16 cellular contexts compared by ENCODE assay signal in the genomic region with DNA sequence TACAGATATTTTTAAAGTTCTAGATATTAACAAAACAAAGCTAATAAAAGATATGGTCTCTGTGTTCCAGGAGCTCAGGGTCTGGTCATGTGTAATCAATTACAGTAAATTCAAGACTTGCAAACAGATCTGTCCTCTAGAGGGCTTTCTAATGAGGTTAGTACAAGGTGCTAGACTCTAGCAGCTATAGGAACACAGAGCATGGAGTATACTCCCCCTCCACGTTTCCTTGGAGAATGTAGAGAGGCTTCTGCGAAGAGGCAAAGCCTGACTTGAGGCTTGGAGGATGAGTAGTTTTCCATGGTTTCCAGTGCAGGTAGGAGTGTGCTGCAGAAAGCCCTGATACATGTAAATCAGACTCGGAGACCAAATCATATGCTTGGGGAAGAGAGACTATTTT. TPM values are rescaled to one million over a fixed set of nuclear protein-coding genes. Genes with fewer than 3 reads are reported as not detected.
DNase-seq lines count a peak whose midpoint lies in the region; TF ChIP-seq lines count a peak whose summit lies in the region.
"Had no signal": no experiment of that assay in that cellular context is flagged by ENCODE, and none has a peak within 500 bp of the region (broad histone marks: within the 10 kb centered on the region; RNA-seq: fewer than 3 reads in every experiment).

No MANE protein-coding gene starts in this region.

- H3K4me3 Mint-ChIP-seq in neural crest cell: no peak overlapping the region
- H3K4me3 Mint-ChIP-seq: central memory CD8-positive, alpha-beta T cell; stimulated activated memory B cell treated with anti-CD40 and anti-IgM and Interleukin-4, amounts not matched to agents 10 μg/mL and 1 μg/mL and 100 μg/mL, for 72 hours had no signal

- 71% methylated on average over 3 of the region's 3 CpGs for WGBS in prostate gland

- H3K4me1 Mint-ChIP-seq in neural crest cell: peaks cover 33% of the 10 kb centered on the region
- H3K4me1 Mint-ChIP-seq: stimulated activated memory B cell treated with anti-CD40 and anti-IgM and Interleukin-4, amounts not matched to agents 10 μg/mL and 1 μg/mL and 100 μg/mL, for 72 hours had no signal

- peaks cover 2% of the 10 kb centered on the region for H3K9me3 Mint-ChIP-seq in neural crest cell
- H3K9me3 Mint-ChIP-seq: activated T-helper 2 cell treated with anti-CD3 and anti-CD28 coated beads, Interferon-gamma antibody, Interleukin-2, Interleukin-4, amounts not matched to agents 10 μg/mL and 5 μg/mL and 100 μg/mL, durations not matched to agents 14 hours and 24 hours and 36 hours; central memory CD8-positive, alpha-beta T cell; stimulated activated memory B cell treated with anti-CD40 and anti-IgM and Interleukin-4, amounts not matched to agents 10 μg/mL and 1 μg/mL and 100 μg/mL, for 72 hours had no signal

- TF ChIP-seq CTCF in cardiac fibroblast (IDR thresholded peaks at IDR 0.05; ENCODE audit: low read depth, low read length) (peak; percentile 6), neural crest cell (conservative IDR thresholded peaks at IDR 0.05) (no peak), prostate gland (IDR thresholded peaks at IDR 0.05) (no peak)

- no peaks in the 10 kb centered on the region for H3K27me3 ChIP-seq in prostate gland (replicated peaks; ENCODE audit: insufficient read depth)
- H3K27me3 ChIP-seq: gastrocnemius medialis had no signal

- no peaks in the 10 kb centered on the region for H3K36me3 ChIP-seq in prostate gland
- H3K36me3 ChIP-seq: gastrocnemius medialis had no signal

- H3K4me3 ChIP-seq in cardiac fibroblast (replicated peaks in 1 of 2; ENCODE audit: low read depth in 2 of 2, low read length in 2 of 2) (no peak overlapping the region), prostate gland (no peak overlapping the region)
- H3K4me3 ChIP-seq: A549, gastrocnemius medialis had no signal

- no peaks in the 10 kb centered on the region for H3K4me1 ChIP-seq in prostate gland (replicated peaks)
- H3K4me1 ChIP-seq: A549 had no signal

- peak overlapping the region; percentile 59 for H3K27ac Mint-ChIP-seq in neural crest cell (ENCODE audit: unreplicated experiment)
- H3K27ac Mint-ChIP-seq: activated T-helper 2 cell treated with anti-CD3 and anti-CD28 coated beads, Interferon-gamma antibody, Interleukin-2, Interleukin-4, amounts not matched to agents 10 μg/mL and 5 μg/mL and 100 μg/mL, durations not matched to agents 14 hours and 24 hours and 36 hours; stimulated activated memory B cell treated with anti-CD40 and anti-IgM and Interleukin-4, amounts not matched to agents 10 μg/mL and 1 μg/mL and 100 μg/mL, for 72 hours had no signal

- intact Hi-C loops in prostate gland (cut with DNase I): no loop called here

- no peaks in the 10 kb centered on the region for H3K27me3 Mint-ChIP-seq in neural crest cell (ENCODE audit: low read depth)

- H3K9me3 ChIP-seq in prostate gland: no peaks in the 10 kb centered on the region
- H3K9me3 ChIP-seq: A549, gastrocnemius medialis had no signal

- H3K36me3 Mint-ChIP-seq in neural crest cell (ENCODE audit: low read depth): no peaks in the 10 kb centered on the region
- H3K36me3 Mint-ChIP-seq: stimulated activated memory B cell treated with anti-CD40 and anti-IgM and Interleukin-4, amounts not matched to agents 10 μg/mL and 1 μg/mL and 100 μg/mL, for 72 hours had no signal

- TF ChIP-seq POLR2A in prostate gland (IDR thresholded peaks at IDR 0.05): no peak

- H3K27ac ChIP-seq in prostate gland: no peak overlapping the region
- H3K27ac ChIP-seq: A549, gastrocnemius medialis had no signal

- DNase-seq in DMS79 treated with DMSO at 0.1 percent for 48 hours (lab: John Stamatoyannopoulos, UW) (peak; percentile 47), DMS79 (lab: John Stamatoyannopoulos, UW) (no peak), NCI-H69 (lab: John Stamatoyannopoulos, UW) (peak; percentile 20), cardiac fibroblast (ENCODE audit: low read depth in 2 of 2) (peak; percentile 22 to 23), neural crest cell (ENCODE audit: low read depth, low spot score) (no peak), LoVo (ENCODE audit: low spot score) (no peak), prostate gland (ENCODE audit: low spot score) (no peak)
- no peak for DNase-seq in activated naive CD4-positive, alpha-beta T cell (lab: John Stamatoyannopoulos, UW)
- DNase-seq: activated CD4-positive, CD25-positive, alpha-beta regulatory T cell; gastrocnemius medialis; left colon; NCI-H1694 treated with DMSO at 0.1 percent for 48 hours had no signal

RNA-seq across cellular contexts. Expression of a gene that starts 32.7 kb away (rescaled TPM):
- total RNA-seq in neural crest cell (91.4 and 95.5 TPM in 2 replicates), prostate gland (10 to 100 TPM; 59.0 to 98.2 TPM)

Comparison
In these comparisons a context has a peak if more than half of its experiments do, and no peak if none do; other contexts are left out.
1. DNase-seq: peak in DMS79 treated with DMSO at 0.1 percent for 48 hours (single experiment), NCI-H69 (single experiment) and cardiac fibroblast (2 of 2); none in DMS79 (single experiment), neural crest cell (single experiment), LoVo (single experiment), prostate gland (single experiment) and activated naive CD4-positive, alpha-beta T cell (0 of 4).